In genomic region chr5:90410178-90410762, GRCh38 we compare ENCODE assay signal across 9 cellular contexts. TPM values are rescaled to one million over a fixed set of nuclear protein-coding genes. Genes with fewer than 3 reads are reported as not detected.
DNase-seq lines count a peak whose midpoint lies in the region; ATAC-seq and TF ChIP-seq lines count a peak whose summit lies in the region.
"Had no signal": no experiment of that assay in that cellular context is flagged by ENCODE, and none has a peak within 500 bp of the region (broad histone marks: within the 10 kb centered on the region; RNA-seq: fewer than 3 reads in every experiment).

No MANE protein-coding gene starts in this region.

- H3K9me3 Mint-ChIP-seq in activated naive CD8-positive, alpha-beta T cell treated with anti-CD3 and anti-CD28 coated beads for 36 hours: no peaks in the 10 kb centered on the region
- H3K9me3 Mint-ChIP-seq in naive thymus-derived CD8-positive, alpha-beta T cell: no peaks in the 10 kb centered on the region

- H3K79me2 ChIP-seq in OCI-LY7 (ENCODE audit: insufficient read depth, low read depth, low read length): peaks cover 36% of the 10 kb centered on the region; the same call in 1 of the 2 replicates

- no peaks in the 10 kb centered on the region for H3K27me3 ChIP-seq in gastrocnemius medialis

- ATAC-seq in gastrocnemius medialis (peak; percentile 1), T-helper 17 cell (no peak)
- ATAC-seq in naive thymus-derived CD8-positive, alpha-beta T cell: no peak

- H3K9me3 ChIP-seq in OCI-LY7 (ENCODE audit: low read length): no peaks in the 10 kb centered on the region
- H3K9me3 ChIP-seq in gastrocnemius medialis: no peaks in the 10 kb centered on the region
- no peaks in the 10 kb centered on the region for H3K9me3 ChIP-seq in T-helper 17 cell (ENCODE audit: control insufficient read depth, low read length, poor library complexity, severe bottlenecking)

- no peaks in the 10 kb centered on the region for H3K9me2 ChIP-seq in OCI-LY7 (ENCODE audit: insufficient read depth, low read length)

- intact Hi-C loops in OCI-LY7 (cut with micrococcal nuclease; ENCODE audit: unreplicated experiment) (no loop called here), gastrocnemius medialis (cut with DNase I; ENCODE audit: low total_unique reads) (no loop called here)

- H3K4me3 ChIP-seq in GM12864 (ENCODE audit: low read depth, low read length) (peak overlapping the region; percentile 84), OCI-LY7 (ENCODE audit: low read depth, low read length, poor library complexity, severe bottlenecking) (peak overlapping the region; percentile 91), fibroblast of mammary gland (ENCODE audit: control insufficient read depth, low read depth, low read length) (peak overlapping the region; percentile 74), gastrocnemius medialis (peak overlapping the region; percentile 66 to 97 (median 80))

- no peaks in the 10 kb centered on the region for H3K27me3 Mint-ChIP-seq in T-helper 17 cell
- H3K27me3 Mint-ChIP-seq in activated naive CD8-positive, alpha-beta T cell treated with anti-CD3 and anti-CD28 coated beads for 36 hours: peaks cover 3% of the 10 kb centered on the region
- H3K27me3 Mint-ChIP-seq in naive thymus-derived CD8-positive, alpha-beta T cell: no peaks in the 10 kb centered on the region
- H3K27me3 Mint-ChIP-seq: activated naive CD8-positive, alpha-beta T cell had no signal

- no peak for TF ChIP-seq POLR2A in gastrocnemius medialis (IDR thresholded peaks at IDR 0.05)

- H3K4me1 Mint-ChIP-seq in T-helper 17 cell: peaks cover 12% of the 10 kb centered on the region
- H3K4me1 Mint-ChIP-seq in activated naive CD8-positive, alpha-beta T cell treated with anti-CD3 and anti-CD28 coated beads for 36 hours: peaks cover 15% of the 10 kb centered on the region
- peaks cover 5 to 22% (median 15%) of the 10 kb centered on the region in 4 donors for H3K4me1 Mint-ChIP-seq in naive thymus-derived CD8-positive, alpha-beta T cell

- H4K20me1 ChIP-seq in OCI-LY7 (ENCODE audit: insufficient read depth, low read length): no peaks in the 10 kb centered on the region

- CTCF ChIA-PET in OCI-LY7 (lab: Charles Lee; ENCODE audit: unreplicated experiment): interaction anchor here (0.6 to 1.0 kb wide), 3 partner anchors 64 to 1521 kb away, joined by 3 to 5 read pairs (median 3); partner anchors contain the start of genes LYSMD3, MBLAC2 and POLR3G

- in situ Hi-C loops in gastrocnemius medialis (cut with MboI; ENCODE audit: low sequenced_read_pairs in 4 of 4): loop anchor here in 3 of 4 donors (25.0 kb wide), 3 partner anchors 127 to 1698 kb away; partner anchors contain the start of genes ARRDC3 (in 1 of the 3) and LYSMD3 (in 1 of the 3)

- no peak overlapping the region for H3K4me3 Mint-ChIP-seq in T-helper 17 cell
- H3K4me3 Mint-ChIP-seq in activated naive CD8-positive, alpha-beta T cell treated with anti-CD3 and anti-CD28 coated beads for 36 hours: no peak overlapping the region
- no peak overlapping the region for H3K4me3 Mint-ChIP-seq in naive thymus-derived CD8-positive, alpha-beta T cell
- H3K4me3 Mint-ChIP-seq: activated naive CD8-positive, alpha-beta T cell had no signal

- no peak overlapping the region for H3K27ac Mint-ChIP-seq in T-helper 17 cell
- no peak overlapping the region for H3K27ac Mint-ChIP-seq in activated naive CD8-positive, alpha-beta T cell treated with anti-CD3 and anti-CD28 coated beads for 36 hours
- no peak overlapping the region for H3K27ac Mint-ChIP-seq in naive thymus-derived CD8-positive, alpha-beta T cell
- H3K27ac Mint-ChIP-seq: activated naive CD8-positive, alpha-beta T cell had no signal

- no peak for TF ChIP-seq CTCF in GM12864 (IDR thresholded peaks at IDR 0.05; ENCODE audit: low read depth, low read length, missing control alignments)
- TF ChIP-seq CTCF in OCI-LY7 (conservative IDR thresholded peaks at IDR 0.05; ENCODE audit: low read length): no peak
- no peak for TF ChIP-seq CTCF in fibroblast of mammary gland (conservative IDR thresholded peaks at IDR 0.05; ENCODE audit: control insufficient read depth, insufficient read depth, low read depth, low read length)
- no peak for TF ChIP-seq CTCF in gastrocnemius medialis (IDR thresholded peaks at IDR 0.05 in 4 of 5, conservative IDR thresholded peaks at IDR 0.05 in 1 of 5)

- peak overlapping the region; percentile 70 for H3K27ac ChIP-seq in OCI-LY7 (ENCODE audit: low read depth, low read length, poor library complexity, severe bottlenecking)
- H3K27ac ChIP-seq in gastrocnemius medialis: peak overlapping the region; percentile 92 to 97 (median 94)

- peak overlapping the region; percentile 87 for H2AFZ ChIP-seq in OCI-LY7 (ENCODE audit: low read length)

- peaks cover 29% of the 10 kb centered on the region for H3K4me1 ChIP-seq in OCI-LY7 (ENCODE audit: insufficient read depth, low read length, poor library complexity, severe bottlenecking)
- peaks cover 12 to 14% of the 10 kb centered on the region in 2 donors for H3K4me1 ChIP-seq in gastrocnemius medialis

- peak overlapping the region; percentile 89 for H3K4me2 ChIP-seq in OCI-LY7 (ENCODE audit: low read length)

- DNase-seq in GM12864 (ENCODE audit: low read depth): no peak
- peak; percentile 18 for DNase-seq in OCI-LY7 (ENCODE audit: low spot score)
- no peak for DNase-seq in fibroblast of mammary gland (ENCODE audit: low read depth)
- no peak for DNase-seq in gastrocnemius medialis
- no peak for DNase-seq in NAMALWA (ENCODE audit: low spot score)
- DNase-seq in T-helper 17 cell: no peak
- no peak for DNase-seq in activated naive CD8-positive, alpha-beta T cell treated with anti-CD3 and anti-CD28 coated beads for 36 hours
- no peak for DNase-seq in naive thymus-derived CD8-positive, alpha-beta T cell

- peaks cover 6% of the 10 kb centered on the region for H3K36me3 Mint-ChIP-seq in T-helper 17 cell (ENCODE audit: low read depth)
- H3K36me3 Mint-ChIP-seq in activated naive CD8-positive, alpha-beta T cell treated with anti-CD3 and anti-CD28 coated beads for 36 hours: peaks cover 17% of the 10 kb centered on the region
- peaks cover 3 to 17% (median 6%) of the 10 kb centered on the region in 3 donors for H3K36me3 Mint-ChIP-seq in naive thymus-derived CD8-positive, alpha-beta T cell

- BruUV-seq in OCI-LY7 (replicated peaks; lab: Mats Ljungman, UMichigan): TSS peak; percentile 93

- H3K36me3 ChIP-seq in OCI-LY7 (ENCODE audit: insufficient read depth, low read length): peaks cover 20% of the 10 kb centered on the region
- peaks cover 0 to 11% of the 10 kb centered on the region in 2 donors for H3K36me3 ChIP-seq in gastrocnemius medialis

- POLR2A ChIA-PET in OCI-LY7 (lab: Charles Lee): interaction anchor here (0.7 to 2.8 kb wide), 24 partner anchors 10 to 1735 kb away, joined by 3 to 40 read pairs (median 4); partner anchors contain the start of genes LYSMD3, MBLAC2 and POLR3G
- POLR2A ChIA-PET in naive thymus-derived CD8-positive, alpha-beta T cell (lab: Charles Lee): interaction anchor here (0.6 to 3.7 kb wide), 10 partner anchors 11 to 973 kb away, joined by 3 to 69 read pairs (median 6); partner anchors contain the start of genes ARRDC3, LYSMD3, MBLAC2 and POLR3G

RNA-seq across cellular contexts. Expression of gene CETN3, which starts 0.7 kb away (rescaled TPM):
- 34.6 and 43.2 TPM in 2 replicates for total RNA-seq in OCI-LY7 (2014; rRNA removed; shearing (Covaris generic))
- total RNA-seq in OCI-LY7 (2022): 53.2 and 57.4 TPM in 2 replicates
- total RNA-seq in gastrocnemius medialis: 1 to 10 TPM; 1.4 to 4.9 (median 3.2) TPM
- 1 to 10 TPM; 2.5 to 4.5 TPM for total RNA-seq in T-helper 17 cell
- 10 to 100 TPM; 43.7 to 45.9 TPM for total RNA-seq in activated naive CD8-positive, alpha-beta T cell treated with anti-CD3 and anti-CD28 coated beads for 36 hours
- 10 to 100 TPM; 17.6 to 22.8 TPM for total RNA-seq in naive thymus-derived CD8-positive, alpha-beta T cell
- polyA plus RNA-seq in naive thymus-derived CD8-positive, alpha-beta T cell: 10 to 100 TPM; 19.0 to 33.0 (median 26.7) TPM

Comparison
In these comparisons a context has a peak if more than half of its experiments do, and no peak if none do; other contexts are left out.
1. ATAC-seq: peak in gastrocnemius medialis (2 of 2); none in T-helper 17 cell (single experiment) and naive thymus-derived CD8-positive, alpha-beta T cell (0 of 2).
2. Peak in every context shown above with its lines, with median percentiles within 50 percentile points of each other: H3K4me3 ChIP-seq.